In the genomic region with DNA sequence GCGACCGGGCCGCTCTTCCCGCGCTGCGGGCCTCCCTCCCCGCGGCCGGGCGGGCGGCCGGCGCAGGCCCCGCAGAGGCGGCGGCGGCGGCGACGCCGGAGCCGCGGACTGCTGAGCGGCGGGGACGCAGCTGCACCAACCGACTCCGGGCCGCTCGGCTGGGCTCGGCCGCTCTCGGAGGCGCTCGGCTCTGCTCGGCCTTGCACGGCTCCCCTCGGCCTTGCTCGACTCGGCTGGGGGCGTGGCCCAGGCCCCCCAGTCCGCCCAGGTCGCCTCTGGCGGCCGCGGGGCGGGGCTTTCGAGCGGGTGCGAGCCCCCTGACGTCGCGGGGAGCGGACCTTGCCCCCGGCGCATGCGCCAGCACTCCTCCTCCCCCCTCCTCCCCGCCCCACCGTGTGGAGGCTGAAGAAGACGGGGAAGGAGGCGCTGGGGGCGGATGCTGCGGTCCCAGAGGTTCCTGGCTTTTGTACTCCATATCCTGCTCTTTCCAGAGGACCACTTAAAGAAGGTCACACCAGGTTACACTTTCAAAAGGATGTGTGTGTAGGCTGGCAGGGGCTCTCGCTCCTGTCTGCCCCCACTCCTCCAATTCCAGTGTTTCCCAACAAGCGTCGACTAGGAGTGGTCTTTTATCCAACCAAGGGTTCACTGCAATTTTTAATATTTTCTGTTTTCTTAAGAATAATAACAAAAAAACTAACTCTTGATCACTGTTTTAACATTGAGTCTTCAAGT, we compare ENCODE assay signal across 8 cellular contexts. TPM values are rescaled to one million over a fixed set of nuclear protein-coding genes. Genes with fewer than 3 reads are reported as not detected.
A peak's percentile ranks its signal among the peaks of the same experiment; 100 is the strongest.
DNase-seq lines count a peak whose midpoint lies in the region; ATAC-seq and TF ChIP-seq lines count a peak whose summit lies in the region.

A gene with protein sequence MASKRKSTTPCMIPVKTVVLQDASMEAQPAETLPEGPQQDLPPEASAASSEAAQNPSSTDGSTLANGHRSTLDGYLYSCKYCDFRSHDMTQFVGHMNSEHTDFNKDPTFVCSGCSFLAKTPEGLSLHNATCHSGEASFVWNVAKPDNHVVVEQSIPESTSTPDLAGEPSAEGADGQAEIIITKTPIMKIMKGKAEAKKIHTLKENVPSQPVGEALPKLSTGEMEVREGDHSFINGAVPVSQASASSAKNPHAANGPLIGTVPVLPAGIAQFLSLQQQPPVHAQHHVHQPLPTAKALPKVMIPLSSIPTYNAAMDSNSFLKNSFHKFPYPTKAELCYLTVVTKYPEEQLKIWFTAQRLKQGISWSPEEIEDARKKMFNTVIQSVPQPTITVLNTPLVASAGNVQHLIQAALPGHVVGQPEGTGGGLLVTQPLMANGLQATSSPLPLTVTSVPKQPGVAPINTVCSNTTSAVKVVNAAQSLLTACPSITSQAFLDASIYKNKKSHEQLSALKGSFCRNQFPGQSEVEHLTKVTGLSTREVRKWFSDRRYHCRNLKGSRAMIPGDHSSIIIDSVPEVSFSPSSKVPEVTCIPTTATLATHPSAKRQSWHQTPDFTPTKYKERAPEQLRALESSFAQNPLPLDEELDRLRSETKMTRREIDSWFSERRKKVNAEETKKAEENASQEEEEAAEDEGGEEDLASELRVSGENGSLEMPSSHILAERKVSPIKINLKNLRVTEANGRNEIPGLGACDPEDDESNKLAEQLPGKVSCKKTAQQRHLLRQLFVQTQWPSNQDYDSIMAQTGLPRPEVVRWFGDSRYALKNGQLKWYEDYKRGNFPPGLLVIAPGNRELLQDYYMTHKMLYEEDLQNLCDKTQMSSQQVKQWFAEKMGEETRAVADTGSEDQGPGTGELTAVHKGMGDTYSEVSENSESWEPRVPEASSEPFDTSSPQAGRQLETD (minus strand): TSS at position 196 of the 735 bp plus-strand sequence. CDS start 112,815 bp downstream, outside the sequence.

- H3K4me1 ChIP-seq in aorta (ENCODE audit: control insufficient read depth in 1 of 2, insufficient read depth in 2 of 2, low read length in 2 of 2), result peaks cover 3% of the 10 kb centered on the region in 2 donors

- no peaks in the 10 kb centered on the region for H3K36me3 ChIP-seq in aorta (ENCODE audit: control insufficient read depth in 1 of 2, insufficient read depth in 2 of 2, low read length in 1 of 2)

- peak; percentile 98 for ATAC-seq in GM18511 (IDR thresholded peaks at IDR 0.05; ENCODE audit: unreplicated experiment)
- peak; percentile 95 for ATAC-seq in HG03025 (IDR thresholded peaks at IDR 0.05; ENCODE audit: low FRiP score, unreplicated experiment)
- peak; percentile 98 for ATAC-seq in aorta (ENCODE audit: low FRiP score)

- H3K9me3 ChIP-seq in aorta (ENCODE audit: control insufficient read depth, low read length), result no peaks in the 10 kb centered on the region

- in situ Hi-C loops in astrocyte of the cerebellum (cut with HindIII; ENCODE audit: low sequenced_read_pairs), result no loop called here

- H3K27me3 ChIP-seq in aorta (ENCODE audit: control insufficient read depth in 1 of 2, insufficient read depth in 2 of 2, low read length in 1 of 2), result no peaks in the 10 kb centered on the region

- intact Hi-C loops in aorta (cut with DNase I), result loop anchor here (2.0 to 5.0 kb wide), 4 partner anchors 23 to 140 kb away; a partner anchor contains a TSS

- no peak for TF ChIP-seq CTCF in astrocyte of the cerebellum (IDR thresholded peaks at IDR 0.05; ENCODE audit: low read depth, low read length, missing control alignments)

- WGBS in aorta, 2 donors, result 0 to 1% methylated on average over 25 to 66 of the region's 66 CpGs

- H3K4me3 ChIP-seq in astrocyte of the cerebellum (ENCODE audit: low read depth, low read length), result peak within 1 kb of the TSS; percentile 70
- H3K4me3 ChIP-seq in aorta (ENCODE audit: low read length in 2 of 2), result peak within 1 kb of the TSS; percentile 83 to 96

- DNase-seq in NCI-H2029 treated with DMSO at 0.1 percent for 48 hours (lab: John Stamatoyannopoulos, UW) (peak; percentile 52), T-helper 9 cell (peak; percentile 88), astrocyte of the cerebellum (ENCODE audit: low read depth) (peak; percentile 86), hepatic stellate cell (ENCODE audit: low spot score) (peak; percentile 97), renal cortical epithelial cell (ENCODE audit: low read depth) (peak; percentile 80), aorta (peak; percentile 98 to 99)

- H3K27ac ChIP-seq in aorta (ENCODE audit: low read depth in 1 of 2, low read length in 2 of 2), result peak within 1 kb of the TSS; percentile 53 to 99

RNA-seq across cellular contexts. Expression of the gene that starts here (rescaled TPM):
- total RNA-seq in renal cortical epithelial cell (25.0 and 59.4 TPM in 2 replicates), aorta (10 to 100 TPM; 50.7 to 98.6 TPM)
- polyA plus RNA-seq in aorta, result 10 to 100 TPM; 11.0 to 26.9 TPM

Comparison
In these comparisons a context has a peak if more than half of its experiments do, and no peak if none do; other contexts are left out.
1. Peak in every context shown above with its lines: DNase-seq, ATAC-seq, H3K4me3 ChIP-seq and H3K27ac ChIP-seq.